Comparison of ENCODE assay signal across 20 cellular contexts in genomic region chr7:14144538-14144937, GRCh38.
"Had no signal": no experiment of that assay in that cellular context is flagged by ENCODE, and none has a peak within 500 bp of the region (broad histone marks: within the 10 kb centered on the region; RNA-seq: fewer than 3 reads in every experiment).

No MANE protein-coding gene starts in this region.

- H3K27me3 ChIP-seq: heart right ventricle, right atrium auricular region, spleen, upper lobe of left lung had no signal

- H3K4me1 ChIP-seq: heart right ventricle, prostate gland, right atrium auricular region, spleen, upper lobe of left lung had no signal

- DNase-seq: activated CD4-positive, alpha-beta memory T cell treated with anti-CD3 and anti-CD28 coated beads, Interleukin-2, amount 10 ng/mL, durations not matched to agents 7 days and 5 days; activated CD4-positive, alpha-beta T cell treated with anti-CD3 and anti-CD28 coated beads for 48 hours; activated CD8-positive, alpha-beta memory T cell treated with anti-CD3 and anti-CD28 coated beads, Interleukin-2, amount 10 ng/mL, durations not matched to agents 7 days and 5 days; activated gamma-delta T cell; activated naive CD4-positive, alpha-beta T cell treated with anti-CD3 and anti-CD28 coated beads, Interleukin-2, amount 50 U/mL, for 16 hours; activated naive CD8-positive, alpha-beta T cell treated with anti-CD3 and anti-CD28 coated beads, Interleukin-2, amount 50 U/mL, for 24 hours; activated T-cell treated with anti-CD3 and anti-CD28 coated beads for 4 hours; cortex of kidney; heart right ventricle; islet precursor cell; left cardiac atrium; midbrain; natural killer cell; spleen; stimulated activated CD4-positive, alpha-beta T cell treated with anti-CD3 and anti-CD28 coated beads, Interleukin-4, amount 100 ng/mL, for 1 hour; stimulated activated naive CD4-positive, alpha-beta T cell; upper lobe of left lung had no signal

- H3K4me3 ChIP-seq: heart right ventricle, prostate gland, right atrium auricular region, spleen, upper lobe of left lung had no signal

- H3K9me3 ChIP-seq: heart right ventricle, prostate gland, right atrium auricular region, spleen, upper lobe of left lung had no signal

- ATAC-seq: activated CD8-positive, alpha-beta memory T cell treated with anti-CD3 and anti-CD28 coated beads, Interleukin-2, amount 10 ng/mL, durations not matched to agents 7 days and 5 days; activated naive CD8-positive, alpha-beta T cell treated with anti-CD3 and anti-CD28 coated beads, Interleukin-2, amount 50 U/mL, for 24 hours; heart right ventricle; left cardiac atrium; natural killer cell had no signal

- H3K36me3 ChIP-seq: heart right ventricle, prostate gland, right atrium auricular region, spleen, upper lobe of left lung had no signal

- H3K27ac ChIP-seq: epithelial cell of prostate, heart right ventricle, prostate gland, right atrium auricular region, spleen, upper lobe of left lung had no signal
